9 cellular contexts compared by ENCODE assay signal in the genomic region with DNA sequence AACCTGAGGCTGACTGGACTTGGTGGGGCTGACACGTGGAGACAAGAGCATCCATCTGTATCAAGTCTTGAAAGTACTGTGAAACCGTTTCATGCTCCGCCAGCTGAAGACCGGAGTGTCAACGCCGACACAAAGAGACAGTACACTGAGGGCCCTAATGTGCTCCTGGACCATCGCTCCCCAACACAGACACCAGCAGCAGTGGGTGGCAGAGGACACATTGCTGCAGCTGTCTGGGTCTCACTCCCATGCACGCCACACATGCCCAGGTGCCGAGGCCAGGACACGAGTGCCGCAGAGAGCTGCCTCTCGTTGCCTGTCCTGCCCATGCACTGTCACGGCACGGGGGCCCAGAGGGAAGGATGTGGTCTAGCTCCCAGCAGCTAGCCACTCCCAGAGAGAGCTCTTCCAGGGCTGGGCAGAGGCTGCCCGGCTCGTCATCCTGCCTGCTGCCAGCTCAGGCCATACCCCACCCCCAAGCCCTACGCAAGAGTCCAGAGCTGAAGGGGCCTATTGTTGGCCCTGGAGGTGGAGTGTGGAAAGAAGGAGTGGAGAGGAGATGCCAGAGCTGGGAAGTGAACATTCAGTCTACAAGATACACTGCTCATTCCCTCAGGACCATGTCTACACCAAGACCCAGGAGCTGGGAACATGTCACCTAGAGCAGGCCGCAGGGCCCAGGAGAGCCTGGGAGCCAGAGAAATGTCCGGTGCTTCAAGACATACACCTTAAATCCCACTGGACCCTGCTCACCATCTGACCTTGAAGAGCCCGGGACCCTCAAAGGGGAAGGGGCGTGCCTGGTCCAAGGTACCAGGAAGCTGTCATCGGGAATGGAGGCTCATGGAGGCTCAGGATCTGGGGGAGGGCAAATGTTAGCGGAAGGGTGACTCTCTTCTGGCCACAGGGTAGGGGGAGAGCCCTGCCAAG. TPM values are rescaled to one million over a fixed set of nuclear protein-coding genes. Genes with fewer than 3 reads are reported as not detected.
DNase-seq lines count a peak whose midpoint lies in the region; ATAC-seq, FAIRE-seq and TF ChIP-seq lines count a peak whose summit lies in the region.
"Had no signal": no experiment of that assay in that cellular context is flagged by ENCODE, and none has a peak within 500 bp of the region (broad histone marks: within the 10 kb centered on the region; RNA-seq: fewer than 3 reads in every experiment).

No MANE protein-coding gene starts in this region.

- dilution Hi-C loops in keratinocyte (cut with MboI; ENCODE audit: extremely low pct_ligation_motif_present, low sequenced_read_pairs): no loop called here

- H3K9me3 Mint-ChIP-seq in CD8-positive, alpha-beta memory T cell: no peaks in the 10 kb centered on the region
- no peaks in the 10 kb centered on the region for H3K9me3 Mint-ChIP-seq in activated naive CD8-positive, alpha-beta T cell treated with anti-CD3 and anti-CD28 coated beads, Interleukin-2, amount 10 ng/mL, durations not matched to agents 7 days and 5 days

- no peaks in the 10 kb centered on the region for H4K20me1 ChIP-seq in keratinocyte (ENCODE audit: control insufficient read depth, extremely low read depth, insufficient read depth, low read length)

- POLR2A ChIA-PET in CD8-positive, alpha-beta memory T cell (lab: Charles Lee): no interaction called here
- POLR2A ChIA-PET in activated naive CD8-positive, alpha-beta T cell treated with anti-CD3 and anti-CD28 coated beads, Interleukin-2, amount 10 ng/mL, durations not matched to agents 7 days and 5 days (lab: Charles Lee): interaction anchor here (0.7 to 10.0 kb wide), 2 partner anchors 7 to 9 kb away, joined by 5 to 172 read pairs; partner anchors contain the start of gene TNK2

- H3K9me1 ChIP-seq in keratinocyte (ENCODE audit: control insufficient read depth, extremely low read depth, insufficient read depth, low read length): no peaks in the 10 kb centered on the region

- DNase-seq in CD8-positive, alpha-beta memory T cell: no peak
- DNase-seq in NCI-H510A (lab: John Stamatoyannopoulos, UW): peak; percentile 29
- peak; percentile 64 for DNase-seq in activated naive CD8-positive, alpha-beta T cell treated with anti-CD3 and anti-CD28 coated beads, Interleukin-2, amount 10 ng/mL, durations not matched to agents 7 days and 5 days
- DNase-seq in keratinocyte (ENCODE audit: low read depth, low spot score): no peak
- peak; percentile 58 for DNase-seq in stimulated activated naive CD8-positive, alpha-beta T cell treated with anti-CD3 and anti-CD28 coated beads, Interleukin-15, Interleukin-2, amounts not matched to agents 100 U/mL and 50 U/mL, for 24 hours
- no peak for DNase-seq in hepatic stellate cell (ENCODE audit: low spot score)

- peak overlapping the region; percentile 15 for H3K4me3 ChIP-seq in CD8-positive, alpha-beta memory T cell (ENCODE audit: low read length)
- H3K4me3 ChIP-seq in keratinocyte (ENCODE audit: control insufficient read depth in 2 of 3, extremely low read depth in 1 of 3, insufficient read depth in 2 of 3, low read depth in 1 of 3, low read length in 3 of 3): no peak overlapping the region
- H3K4me3 ChIP-seq: cardiac muscle cell had no signal

- peaks cover 49 to 85% (median 68%) of the 10 kb centered on the region in 3 donors for H3K4me1 Mint-ChIP-seq in CD8-positive, alpha-beta memory T cell
- H3K4me1 Mint-ChIP-seq in activated naive CD8-positive, alpha-beta T cell treated with anti-CD3 and anti-CD28 coated beads, Interleukin-2, amount 10 ng/mL, durations not matched to agents 7 days and 5 days: peaks cover 73% of the 10 kb centered on the region

- no peak for TF ChIP-seq CTCF in keratinocyte (optimal IDR thresholded peaks at IDR 0.05 in 1 of 3, IDR thresholded peaks at IDR 0.05 in 1 of 3, conservative IDR thresholded peaks at IDR 0.05 in 1 of 3; ENCODE audit: extremely low read depth in 1 of 3, insufficient read depth in 2 of 3, low read length in 3 of 3)

- peak; percentile 40 for ATAC-seq in GM21529 (IDR thresholded peaks at IDR 0.05; ENCODE audit: unreplicated experiment)
- peak; percentile 57 for ATAC-seq in activated naive CD8-positive, alpha-beta T cell treated with anti-CD3 and anti-CD28 coated beads, Interleukin-2, amount 10 ng/mL, durations not matched to agents 7 days and 5 days (ENCODE audit: low read depth)
- peak; percentile 47 for ATAC-seq in stimulated activated naive CD8-positive, alpha-beta T cell treated with anti-CD3 and anti-CD28 coated beads, Interleukin-15, Interleukin-2, amounts not matched to agents 100 U/mL and 50 U/mL, for 24 hours
- ATAC-seq in GM18870 (IDR thresholded peaks at IDR 0.05; ENCODE audit: unreplicated experiment): no peak

- peak overlapping the region in 3 of 7 donors; percentile 19 to 77 (median 20) for H3K4me3 Mint-ChIP-seq in CD8-positive, alpha-beta memory T cell
- peak overlapping the region; percentile 65 for H3K4me3 Mint-ChIP-seq in activated naive CD8-positive, alpha-beta T cell treated with anti-CD3 and anti-CD28 coated beads, Interleukin-2, amount 10 ng/mL, durations not matched to agents 7 days and 5 days

- CTCF ChIA-PET in CD8-positive, alpha-beta memory T cell (lab: Charles Lee): interaction anchor here (1.2 to 3.3 kb wide), 2 partner anchors 12 to 14 kb away, joined by 4 to 16 read pairs; no protein-coding TSS in a partner anchor

- no peaks in the 10 kb centered on the region for H3K9me3 ChIP-seq in CD8-positive, alpha-beta memory T cell (ENCODE audit: low read length)
- H3K9me3 ChIP-seq in keratinocyte (ENCODE audit: control insufficient read depth, low read depth, low read length): no peaks in the 10 kb centered on the region

- H3K27me3 Mint-ChIP-seq in CD8-positive, alpha-beta memory T cell: no peaks in the 10 kb centered on the region
- no peaks in the 10 kb centered on the region for H3K27me3 Mint-ChIP-seq in activated naive CD8-positive, alpha-beta T cell treated with anti-CD3 and anti-CD28 coated beads, Interleukin-2, amount 10 ng/mL, durations not matched to agents 7 days and 5 days

- H3K27ac Mint-ChIP-seq in CD8-positive, alpha-beta memory T cell: peak overlapping the region in 7 of 8 donors; percentile 12 to 72 (median 47)
- peak overlapping the region; percentile 78 for H3K27ac Mint-ChIP-seq in activated naive CD8-positive, alpha-beta T cell treated with anti-CD3 and anti-CD28 coated beads, Interleukin-2, amount 10 ng/mL, durations not matched to agents 7 days and 5 days

- no peak for FAIRE-seq in keratinocyte (lab: Jason Lieb, UNC)

- H3K27ac ChIP-seq in CD8-positive, alpha-beta memory T cell (ENCODE audit: low read depth, low read length): no peak overlapping the region
- H3K27ac ChIP-seq in keratinocyte (ENCODE audit: control insufficient read depth, insufficient read depth, low read length): no peak overlapping the region
- H3K27ac ChIP-seq: cardiac muscle cell had no signal

- H3K36me3 Mint-ChIP-seq in CD8-positive, alpha-beta memory T cell: peaks cover 0 to 4% (median 2%) of the 10 kb centered on the region in 3 donors
- peaks cover 30% of the 10 kb centered on the region for H3K36me3 Mint-ChIP-seq in activated naive CD8-positive, alpha-beta T cell treated with anti-CD3 and anti-CD28 coated beads, Interleukin-2, amount 10 ng/mL, durations not matched to agents 7 days and 5 days

- H3K79me2 ChIP-seq in keratinocyte (ENCODE audit: control insufficient read depth, insufficient read depth, low read length): peaks cover 61% of the 10 kb centered on the region

- no peaks in the 10 kb centered on the region for H3K27me3 ChIP-seq in CD8-positive, alpha-beta memory T cell (ENCODE audit: insufficient read depth, low read length, poor library complexity, severe bottlenecking)
- H3K27me3 ChIP-seq in keratinocyte (ENCODE audit: control insufficient read depth, extremely low read depth, insufficient read depth, low read length): no peaks in the 10 kb centered on the region
- H3K27me3 ChIP-seq: cardiac muscle cell had no signal

- H3K4me2 ChIP-seq in keratinocyte (ENCODE audit: control insufficient read depth, extremely low read depth, insufficient read depth, low read depth, low read length): no peak overlapping the region

- no peak overlapping the region for H2AFZ ChIP-seq in keratinocyte (ENCODE audit: control insufficient read depth, low read length)

- H3K36me3 ChIP-seq in CD8-positive, alpha-beta memory T cell (ENCODE audit: insufficient read depth, low read length): no peaks in the 10 kb centered on the region
- peaks cover 0 to 3% of the 10 kb centered on the region in 2 experiments for H3K36me3 ChIP-seq in keratinocyte (ENCODE audit: control insufficient read depth in 2 of 2, extremely low read depth in 1 of 2, insufficient read depth in 2 of 2, low read length in 2 of 2)
- H3K36me3 ChIP-seq: cardiac muscle cell had no signal

- H3K4me1 ChIP-seq in CD8-positive, alpha-beta memory T cell (ENCODE audit: insufficient read depth, low read length): peaks cover 74% of the 10 kb centered on the region
- H3K4me1 ChIP-seq in keratinocyte (ENCODE audit: control insufficient read depth, extremely low read depth, insufficient read depth, low read length): peaks cover 35% of the 10 kb centered on the region

- H3K9ac ChIP-seq in keratinocyte (ENCODE audit: control insufficient read depth, extremely low read depth, insufficient read depth, low read length): peak overlapping the region; percentile 15

RNA-seq across cellular contexts. Expression of gene TNK2, which starts 7.7 kb away (rescaled TPM):
- total RNA-seq in CD8-positive, alpha-beta memory T cell: 10 to 100 TPM; 71.4 to 74.5 TPM
- polyA plus RNA-seq in CD8-positive, alpha-beta memory T cell: 4.7 TPM
- 100 to 1,000 TPM; 136 to 166 TPM for total RNA-seq in activated naive CD8-positive, alpha-beta T cell treated with anti-CD3 and anti-CD28 coated beads, Interleukin-2, amount 10 ng/mL, durations not matched to agents 7 days and 5 days
- 10.6 to 21.4 TPM (median 15.8 TPM) in 3 replicates for polyA plus RNA-seq in keratinocyte
- polyA plus RNA-seq in keratinocyte (2011; ENCODE audit: low read depth): 17.1 TPM
- polyA plus RNA-seq in keratinocyte (2011; cell fraction: cytosol; rRNA removed): 4.4 and 10.0 TPM in 2 replicates
- polyA plus RNA-seq in keratinocyte (2011; cell fraction: nucleus; rRNA removed): 56.7 and 70.6 TPM in 2 replicates
- 23.7 and 30.5 TPM in 2 replicates for polyA plus RNA-seq in keratinocyte (2012; ENCODE audit: low replicate concordance)
- polyA minus RNA-seq in keratinocyte: 24.1 to 62.9 TPM (median 26.8 TPM) in 3 replicates
- polyA minus RNA-seq in keratinocyte (2011; cell fraction: cytosol; rRNA and poly(A)+ RNA removed): 24.0 TPM
- 27.1 and 33.3 TPM in 2 replicates for polyA minus RNA-seq in keratinocyte (2011; cell fraction: nucleus; rRNA and poly(A)+ RNA removed)

Comparison
In these comparisons a context has a peak if more than half of its experiments do, and no peak if none do; other contexts are left out.
1. DNase-seq: peak in NCI-H510A (single experiment), activated naive CD8-positive, alpha-beta T cell treated with anti-CD3 and anti-CD28 coated beads, Interleukin-2, amount 10 ng/mL, durations not matched to agents 7 days and 5 days (single experiment) and stimulated activated naive CD8-positive, alpha-beta T cell treated with anti-CD3 and anti-CD28 coated beads, Interleukin-15, Interleukin-2, amounts not matched to agents 100 U/mL and 50 U/mL, for 24 hours (single experiment); none in CD8-positive, alpha-beta memory T cell (0 of 5), keratinocyte (single experiment) and hepatic stellate cell (single experiment).